In the genomic region with DNA sequence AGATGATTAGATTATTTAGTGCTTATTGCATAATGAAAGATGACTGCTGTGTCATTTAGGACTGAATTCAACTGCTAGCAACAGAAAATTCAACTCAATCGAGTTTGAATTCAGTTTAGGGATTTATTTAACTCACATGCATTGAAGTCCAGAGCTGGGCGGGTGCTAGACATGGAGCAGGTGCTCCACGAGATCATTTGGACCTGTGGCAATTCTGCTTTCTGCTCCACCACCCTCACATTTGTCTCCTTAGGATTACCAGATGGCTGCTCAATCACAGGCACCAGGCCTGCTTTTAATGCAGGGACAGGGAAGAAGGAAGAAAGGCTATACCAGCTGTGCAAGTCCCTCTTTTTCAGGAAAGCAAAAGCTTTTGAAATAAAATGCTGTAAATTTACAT, we compare ENCODE assay signal across 19 cellular contexts.
DNase-seq lines count a peak whose midpoint lies in the region; ATAC-seq and TF ChIP-seq lines count a peak whose summit lies in the region.
"Had no signal": no experiment of that assay in that cellular context is flagged by ENCODE, and none has a peak within 500 bp of the region (broad histone marks: within the 10 kb centered on the region; RNA-seq: fewer than 3 reads in every experiment).

No MANE protein-coding gene starts in this region.

- TF ChIP-seq POLR2A in ovary (IDR thresholded peaks at IDR 0.05) = no peak

- intact Hi-C loops in PC-3 (cut with micrococcal nuclease) = no loop called here
- intact Hi-C loops in ovary (cut with DNase I) = no loop called here

- H3K36me3 ChIP-seq in PC-3 (ENCODE audit: low read depth, low read length) (no peaks in the 10 kb centered on the region), ovary (no peaks in the 10 kb centered on the region)
- H3K36me3 ChIP-seq: HAP-1, MG63 had no signal

- no peak overlapping the region for H3K4me2 ChIP-seq in PC-3 (ENCODE audit: low read length)

- BruUV-seq in PC-3 (replicated peaks; lab: Mats Ljungman, UMichigan) = no TSS peak

- ATAC-seq in PC-3 = no peak
- no peak for ATAC-seq in GM18909 (IDR thresholded peaks at IDR 0.05; ENCODE audit: poor library complexity, unreplicated experiment)

- H3K9me3 ChIP-seq in PC-3 (ENCODE audit: low read length) = no peaks in the 10 kb centered on the region
- H3K9me3 ChIP-seq in ovary = no peaks in the 10 kb centered on the region
- H3K9me3 ChIP-seq: HAP-1, MG63 had no signal

- H3K27ac ChIP-seq in PC-3 (ENCODE audit: low read length) (no peak overlapping the region), ovary (no peak overlapping the region)

- H3F3A ChIP-seq in PC-3 (ENCODE audit: low read length, unreplicated experiment) = no peaks in the 10 kb centered on the region

- H3K9ac ChIP-seq in PC-3 (ENCODE audit: low read length) = no peak overlapping the region

- 73 to 83% (median 81%) methylated on average over 3 of the region's 3 CpGs for WGBS in ovary, 3 donors

- H3K4me3 ChIP-seq in PC-3 (ENCODE audit: low read length) = no peak overlapping the region
- no peak overlapping the region for H3K4me3 ChIP-seq in ovary
- H3K4me3 ChIP-seq: HAP-1, MG63 had no signal

- DNase-seq in NCI-H82 (lab: John Stamatoyannopoulos, UW) (peak; percentile 56), NCI-H82 treated with DMSO at 0.1 percent for 48 hours (lab: John Stamatoyannopoulos, UW; ENCODE audit: unreplicated experiment) (no peak), PC-3 (no peak), left kidney (ENCODE audit: low read depth, low spot score) (peak; percentile 9), HK-2 (ENCODE audit: unreplicated experiment) (no peak), ovary (no peak)
- DNase-seq: C1 segment of cervical spinal cord; DMS153; IMR-90; Karpas-422; MG63; NCI-H1092 treated with DMSO at 0.1 percent for 48 hours; NCI-H1930; NK-92 treated with Interleukin-12 subunit alpha and Interleukin-12 subunit beta, amount 100 ng/mL, for 24 hours; OCI-M1; RPMI8226; SW 1271 had no signal

- no peaks in the 10 kb centered on the region for H3K4me1 ChIP-seq in PC-3 (ENCODE audit: insufficient read depth, low read length)
- H3K4me1 ChIP-seq in ovary (ENCODE audit: insufficient read depth) = no peaks in the 10 kb centered on the region
- H3K4me1 ChIP-seq: HAP-1 had no signal

- TF ChIP-seq CTCF in PC-3 (conservative IDR thresholded peaks at IDR 0.05; ENCODE audit: low read depth, low read length) = no peak
- TF ChIP-seq CTCF in ovary (IDR thresholded peaks at IDR 0.05) = no peak

- CTCF ChIA-PET in PC-3 (lab: Charles Lee) = no interaction called here

- H3K79me2 ChIP-seq in PC-3 (ENCODE audit: low read length) = no peaks in the 10 kb centered on the region

- POLR2A ChIA-PET in PC-3 (lab: Charles Lee; ENCODE audit: unreplicated experiment) = no interaction called here

- 0 out of 2 replicates have a peak overlapping the region, but pooled peaks have one; percentile 15 for H2AFZ ChIP-seq in PC-3 (ENCODE audit: low read length)

- H3K27me3 ChIP-seq in PC-3 (ENCODE audit: low read length) (no peaks in the 10 kb centered on the region), ovary (no peaks in the 10 kb centered on the region)
- H3K27me3 ChIP-seq: MG63 had no signal

- TF ChIP-seq EP300 in ovary (IDR thresholded peaks at IDR 0.05) = no peak

- no peaks in the 10 kb centered on the region for H3K9me2 ChIP-seq in PC-3 (replicated peaks; ENCODE audit: low read length)

- H4K20me1 ChIP-seq in PC-3 (ENCODE audit: low read length) = no peaks in the 10 kb centered on the region

Comparison
In these comparisons a context has a peak if more than half of its experiments do, and no peak if none do; other contexts are left out.
1. DNase-seq: peak in NCI-H82 (single experiment) and left kidney (single experiment); none in NCI-H82 treated with DMSO at 0.1 percent for 48 hours (single experiment), PC-3 (single experiment), HK-2 (single experiment) and ovary (0 of 5).